ENCODE assay signal across 1 cellular context in the genomic region with DNA sequence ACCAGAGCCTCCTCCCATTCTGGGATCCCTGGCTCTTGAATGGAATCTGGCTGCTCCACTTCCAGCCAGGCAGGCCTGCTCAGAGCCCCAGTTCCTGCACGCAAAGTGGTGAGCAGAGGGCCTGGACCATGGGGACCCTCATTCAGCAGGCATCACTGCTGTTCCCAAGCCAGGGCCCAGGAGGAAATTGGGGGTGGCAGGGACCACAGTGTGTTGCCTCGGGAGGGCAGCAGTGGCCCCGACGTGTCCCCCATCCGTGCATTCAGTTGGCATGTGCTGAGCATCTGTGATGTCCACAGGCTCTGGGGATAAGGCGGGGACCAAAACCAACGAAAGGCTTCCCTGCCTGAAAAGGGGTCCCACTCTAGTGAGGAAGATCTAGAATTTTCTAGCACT.
TF ChIP-seq lines count a peak whose summit lies in the region.

No MANE protein-coding gene starts in this region.

TF ChIP-seq in GM23338, 12 proteins besides CTCF, POLR2A, EP300 and RAD21:
- TF ChIP-seq CREB1 (CRISPR knock-in tag; IDR thresholded peaks at IDR 0.05; ENCODE audit: low read depth): no peak
